24 cellular contexts compared by ENCODE assay signal in the genomic region with DNA sequence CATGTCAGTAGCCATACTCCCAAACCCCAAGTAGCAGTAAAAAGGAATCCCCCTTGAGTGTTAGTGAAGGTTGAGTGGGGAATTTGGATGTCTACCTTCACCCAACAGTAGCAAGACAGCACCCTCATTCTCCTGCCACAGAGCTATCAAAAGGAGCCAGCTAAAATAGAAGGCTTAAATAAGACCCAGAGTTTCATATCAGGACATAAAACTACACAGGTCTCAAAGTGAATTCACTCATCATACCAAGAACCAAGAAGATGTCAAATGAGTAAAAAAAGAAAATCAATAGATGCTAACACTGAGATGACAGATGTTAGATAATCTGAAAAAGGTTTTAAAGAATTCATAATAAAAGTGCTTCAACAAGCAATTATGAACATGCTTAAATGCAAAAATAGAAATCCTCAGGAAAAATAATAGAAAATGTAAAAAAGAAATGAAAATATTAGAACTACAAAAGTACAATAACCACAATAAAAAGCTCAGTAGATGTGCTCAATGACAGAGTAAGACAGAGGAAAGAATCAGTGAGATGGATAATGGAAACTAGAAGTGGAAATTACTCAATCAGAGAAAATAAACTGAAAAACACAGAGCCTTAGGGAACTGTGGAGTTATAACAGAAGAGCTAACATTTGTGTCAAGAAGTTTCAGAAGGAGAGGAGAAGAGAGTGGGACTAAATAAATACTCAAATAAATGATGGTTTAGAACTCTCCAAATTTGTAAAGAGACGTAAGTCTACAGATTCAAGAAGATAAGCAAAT.
A peak's percentile ranks its signal among the peaks of the same experiment; 100 is the strongest.
DNase-seq lines count a peak whose midpoint lies in the region; ATAC-seq lines count a peak whose summit lies in the region.
"Had no signal": no experiment of that assay in that cellular context is flagged by ENCODE, and none has a peak within 500 bp of the region (broad histone marks: within the 10 kb centered on the region; RNA-seq: fewer than 3 reads in every experiment).

No MANE protein-coding gene starts in this region.

- no peak overlapping the region for H3K9ac ChIP-seq in GM23248

- peaks cover 14% of the 10 kb centered on the region for H3K9me3 Mint-ChIP-seq in activated naive CD8-positive, alpha-beta T cell treated with anti-CD3 and anti-CD28 coated beads for 36 hours
- H3K9me3 Mint-ChIP-seq in activated naive CD8-positive, alpha-beta T cell treated with anti-CD3 and anti-CD28 coated beads, Interleukin-2, amount 50 U/mL, for 24 hours = peaks cover 15% of the 10 kb centered on the region
- H3K9me3 Mint-ChIP-seq in activated T-helper 17 cell treated with anti-CD3 and anti-CD28 coated beads, Interleukin-2, amount 50 U/mL, for 72 hours = peaks cover 7% of the 10 kb centered on the region

- no peaks in the 10 kb centered on the region for H3K36me3 ChIP-seq in GM23248 (ENCODE audit: low read depth)

- no peak overlapping the region for H3K4me3 Mint-ChIP-seq in activated naive CD8-positive, alpha-beta T cell treated with anti-CD3 and anti-CD28 coated beads for 36 hours
- H3K4me3 Mint-ChIP-seq in activated naive CD8-positive, alpha-beta T cell treated with anti-CD3 and anti-CD28 coated beads, Interleukin-2, amount 50 U/mL, for 24 hours = no peak overlapping the region
- no peak overlapping the region for H3K4me3 Mint-ChIP-seq in activated T-helper 17 cell treated with anti-CD3 and anti-CD28 coated beads, Interleukin-2, amount 50 U/mL, for 72 hours
- H3K4me3 Mint-ChIP-seq: CD4-positive, alpha-beta memory T cell; IgD-negative memory B cell had no signal

- H3K36me3 Mint-ChIP-seq in activated naive CD8-positive, alpha-beta T cell treated with anti-CD3 and anti-CD28 coated beads for 36 hours = peaks cover 61% of the 10 kb centered on the region
- H3K36me3 Mint-ChIP-seq in activated naive CD8-positive, alpha-beta T cell treated with anti-CD3 and anti-CD28 coated beads, Interleukin-2, amount 50 U/mL, for 24 hours (ENCODE audit: low read depth) = peaks cover 19% of the 10 kb centered on the region
- peaks cover 6% of the 10 kb centered on the region for H3K36me3 Mint-ChIP-seq in activated T-helper 17 cell treated with anti-CD3 and anti-CD28 coated beads, Interleukin-2, amount 50 U/mL, for 72 hours (ENCODE audit: low read depth)

- no peaks in the 10 kb centered on the region for H3K79me2 ChIP-seq in GM23248 (ENCODE audit: insufficient read depth)

- peaks cover 16% of the 10 kb centered on the region; the same call in 1 of the 2 replicates for H3K27me3 ChIP-seq in GM23248 (replicated peaks; ENCODE audit: insufficient read depth)

- no peak overlapping the region for H3K27ac ChIP-seq in GM23248
- H3K27ac ChIP-seq: A549, HL-60 had no signal

- DNase-seq in activated naive CD8-positive, alpha-beta T cell treated with anti-CD3 and anti-CD28 coated beads for 36 hours = no peak
- DNase-seq in activated naive CD8-positive, alpha-beta T cell treated with anti-CD3 and anti-CD28 coated beads, Interleukin-2, amount 50 U/mL, for 24 hours = no peak
- DNase-seq in GM23248 = no peak
- DNase-seq in NCI-H2029 (lab: John Stamatoyannopoulos, UW) = no peak
- DNase-seq in hypothalamus (lab: John Stamatoyannopoulos, UW) = no peak
- DNase-seq: AML-193; C1 segment of cervical spinal cord; CD4-positive, alpha-beta memory T cell; COR-L47; DMS53; NCI-H1048; NCI-H1417; NCI-H1694; NCI-H2081; NCI-H226; NCI-H510A; NCI-H69; Right ventricle myocardium superior; RPMI8226 had no signal

- H3K9me2 ChIP-seq in GM23248 (ENCODE audit: insufficient read depth) = no peaks in the 10 kb centered on the region

- 94 to 96% methylated on average over 1 of the region's 1 CpG for WGBS in GM23248 (ENCODE audit: low coverage in 1 of 2, low lambda C conversion rate in 2 of 2, missing lambda C conversion rate in 2 of 2), 2 experiments

- H3K4me1 Mint-ChIP-seq in activated naive CD8-positive, alpha-beta T cell treated with anti-CD3 and anti-CD28 coated beads for 36 hours = peaks cover 10% of the 10 kb centered on the region
- peaks cover 2% of the 10 kb centered on the region for H3K4me1 Mint-ChIP-seq in activated naive CD8-positive, alpha-beta T cell treated with anti-CD3 and anti-CD28 coated beads, Interleukin-2, amount 50 U/mL, for 24 hours
- H3K4me1 Mint-ChIP-seq in activated T-helper 17 cell treated with anti-CD3 and anti-CD28 coated beads, Interleukin-2, amount 50 U/mL, for 72 hours = no peaks in the 10 kb centered on the region
- H3K4me1 Mint-ChIP-seq: IgD-negative memory B cell had no signal

- in situ Hi-C loops in GM23248 (cut with MboI) = no loop called here

- H3K4me2 ChIP-seq in GM23248 (ENCODE audit: unreplicated experiment) = no peak overlapping the region
- H3K4me2 ChIP-seq: A549 had no signal

- H2AFZ ChIP-seq in GM23248 = no peak overlapping the region

- H3K27ac Mint-ChIP-seq in activated naive CD8-positive, alpha-beta T cell treated with anti-CD3 and anti-CD28 coated beads for 36 hours = peak overlapping the region; percentile 68
- no peak overlapping the region for H3K27ac Mint-ChIP-seq in activated naive CD8-positive, alpha-beta T cell treated with anti-CD3 and anti-CD28 coated beads, Interleukin-2, amount 50 U/mL, for 24 hours
- H3K27ac Mint-ChIP-seq in activated T-helper 17 cell treated with anti-CD3 and anti-CD28 coated beads, Interleukin-2, amount 50 U/mL, for 72 hours = no peak overlapping the region
- H3K27ac Mint-ChIP-seq: CD4-positive, alpha-beta memory T cell; IgD-negative memory B cell had no signal

- H3K27me3 Mint-ChIP-seq in activated naive CD8-positive, alpha-beta T cell treated with anti-CD3 and anti-CD28 coated beads for 36 hours = no peaks in the 10 kb centered on the region
- no peaks in the 10 kb centered on the region for H3K27me3 Mint-ChIP-seq in activated naive CD8-positive, alpha-beta T cell treated with anti-CD3 and anti-CD28 coated beads, Interleukin-2, amount 50 U/mL, for 24 hours
- H3K27me3 Mint-ChIP-seq in activated T-helper 17 cell treated with anti-CD3 and anti-CD28 coated beads, Interleukin-2, amount 50 U/mL, for 72 hours = peaks cover 3% of the 10 kb centered on the region

- no peak overlapping the region for H3K4me3 ChIP-seq in GM23248
- H3K4me3 ChIP-seq: A549 had no signal

- no peaks in the 10 kb centered on the region for H3K4me1 ChIP-seq in GM23248 (ENCODE audit: insufficient read depth)
- H3K4me1 ChIP-seq: A549 had no signal

- no peaks in the 10 kb centered on the region for H3F3A ChIP-seq in GM23248 (ENCODE audit: insufficient read depth)

- H3K9me3 ChIP-seq in GM23248 (ENCODE audit: low read depth) = no peaks in the 10 kb centered on the region
- H3K9me3 ChIP-seq: A549 had no signal

- no peak for ATAC-seq in activated naive CD8-positive, alpha-beta T cell treated with anti-CD3 and anti-CD28 coated beads, Interleukin-2, amount 50 U/mL, for 24 hours
- peak; percentile 71 for ATAC-seq in HG02610 (IDR thresholded peaks at IDR 0.05; ENCODE audit: unreplicated experiment)
- peak; percentile 18 for ATAC-seq in activated T-helper 17 cell treated with anti-CD3 and anti-CD28 coated beads, Interleukin-2, amount 50 U/mL, for 72 hours (replicated peaks)
- ATAC-seq: A549 had no signal

- no peaks in the 10 kb centered on the region for H4K20me1 ChIP-seq in GM23248 (ENCODE audit: insufficient read depth)
